In the genomic region with DNA sequence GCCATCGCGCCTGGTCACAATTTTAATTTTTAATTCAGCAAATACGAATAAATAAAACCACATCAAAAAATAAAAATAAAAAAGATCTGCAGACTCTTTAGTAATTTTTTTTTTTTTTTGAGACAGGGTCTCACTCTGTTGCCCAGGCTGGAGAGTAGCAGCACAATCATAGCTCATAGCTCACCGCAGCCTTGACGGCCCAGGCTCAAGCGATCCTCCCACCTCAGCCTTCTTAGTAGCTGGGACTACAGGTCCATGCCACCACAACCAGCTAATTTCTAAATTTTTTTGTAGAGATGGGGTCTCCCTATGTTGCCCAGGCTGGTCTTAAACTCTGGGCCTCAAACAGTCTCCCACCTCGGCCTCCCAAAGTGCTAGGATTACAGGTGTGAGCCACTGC, we compare ENCODE assay signal across 27 cellular contexts.
"Had no signal": no experiment of that assay in that cellular context is flagged by ENCODE, and none has a peak within 500 bp of the region (broad histone marks: within the 10 kb centered on the region; RNA-seq: fewer than 3 reads in every experiment).

No MANE protein-coding gene starts in this region.

- H3K27me3 ChIP-seq: ascending aorta, body of pancreas had no signal

- H3K27ac Mint-ChIP-seq: activated CD8-positive, alpha-beta T cell treated with anti-CD3 and anti-CD28 coated beads, Interleukin-2, amount 10 ng/mL, durations not matched to agents 7 days and 5 days; activated naive CD4-positive, alpha-beta T cell treated with anti-CD3 and anti-CD28 coated beads, Interleukin-2, amount 50 U/mL, for 24 hours; activated naive CD8-positive, alpha-beta T cell treated with anti-CD3 and anti-CD28 coated beads, Interleukin-2, amount 50 U/mL, for 24 hours had no signal

- ATAC-seq: activated CD8-positive, alpha-beta T cell treated with anti-CD3 and anti-CD28 coated beads, Interleukin-2, amount 10 ng/mL, durations not matched to agents 7 days and 5 days; activated naive CD8-positive, alpha-beta T cell treated with anti-CD3 and anti-CD28 coated beads, Interleukin-2, amount 50 U/mL, for 24 hours; body of pancreas; Panc1; Right ventricle myocardium inferior; T-cell had no signal

- DNase-seq: activated CD4-positive, alpha-beta T cell treated with anti-CD3 and anti-CD28 coated beads for 48 hours; activated CD4-positive, alpha-beta T cell treated with anti-CD3 and anti-CD28 coated beads, Interleukin-2, amount 50 U/mL, for 4 hours; activated CD4-positive, CD25-positive, alpha-beta regulatory T cell treated with anti-CD3 and anti-CD28 coated beads, Interleukin-2, amount 50 U/mL, for 72 hours; activated CD8-positive, alpha-beta memory T cell treated with anti-CD3 and anti-CD28 coated beads, Interleukin-2, amount 50 U/mL, for 48 hours; activated CD8-positive, alpha-beta T cell treated with anti-CD3 and anti-CD28 coated beads, Interleukin-2, amount 10 ng/mL, durations not matched to agents 7 days and 5 days; activated naive CD8-positive, alpha-beta T cell treated with anti-CD3 and anti-CD28 coated beads, Interleukin-2, amount 50 U/mL, for 24 hours; activated T-cell treated with anti-CD3 and anti-CD28 coated beads, Interleukin-2, amount 50 U/mL, for 1 hour; amniotic stem cell; body of pancreas; central memory CD4-positive, alpha-beta T cell; KG1; NCI-H1048; NCI-H146; NCI-H187 treated with DMSO at 0.1 percent for 48 hours; NCI-H2081 treated with DMSO at 0.1 percent for 48 hours; NCI-H2171; NCI-H226; NCI-H510A; NCI-H526 treated with DMSO at 0.1 percent for 48 hours; NCI-H82; RPMI8226; T-cell had no signal

- H3K4me3 ChIP-seq: ascending aorta, body of pancreas, SK-N-MC had no signal

- H3K4me3 Mint-ChIP-seq: activated CD8-positive, alpha-beta T cell treated with anti-CD3 and anti-CD28 coated beads, Interleukin-2, amount 10 ng/mL, durations not matched to agents 7 days and 5 days; activated naive CD4-positive, alpha-beta T cell treated with anti-CD3 and anti-CD28 coated beads, Interleukin-2, amount 50 U/mL, for 24 hours; activated naive CD8-positive, alpha-beta T cell treated with anti-CD3 and anti-CD28 coated beads, Interleukin-2, amount 50 U/mL, for 24 hours; T-cell had no signal

- H3K27me3 Mint-ChIP-seq: activated naive CD4-positive, alpha-beta T cell treated with anti-CD3 and anti-CD28 coated beads, Interleukin-2, amount 50 U/mL, for 24 hours; activated naive CD8-positive, alpha-beta T cell treated with anti-CD3 and anti-CD28 coated beads, Interleukin-2, amount 50 U/mL, for 24 hours; T-cell had no signal

- H3K4me1 ChIP-seq: ascending aorta had no signal

- H3K27ac ChIP-seq: ascending aorta, body of pancreas, SK-N-MC had no signal

- H3K9me3 ChIP-seq: ascending aorta, body of pancreas had no signal
